In the genomic region with DNA sequence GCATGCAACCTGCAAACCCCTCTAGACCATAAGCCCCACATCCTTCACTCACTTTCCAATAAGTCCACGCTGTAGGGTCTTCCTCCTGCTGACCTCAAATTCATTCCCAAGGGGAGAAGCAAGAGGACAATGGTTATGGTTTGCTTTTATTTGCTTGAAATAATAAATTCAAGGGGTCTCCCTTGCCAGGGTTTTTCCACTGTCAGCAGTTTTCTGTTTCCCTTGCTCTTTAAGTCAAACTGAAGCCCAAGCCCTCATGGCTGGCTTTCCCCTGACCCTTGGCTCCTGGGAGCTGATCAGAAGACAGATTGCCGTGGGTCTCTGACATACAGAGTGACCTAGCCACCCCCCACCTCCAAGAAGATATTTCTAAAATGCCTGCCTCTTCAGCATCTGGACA, we compare ENCODE assay signal across 21 cellular contexts. TPM values are rescaled to one million over a fixed set of nuclear protein-coding genes. Genes with fewer than 3 reads are reported as not detected.
DNase-seq lines count a peak whose midpoint lies in the region; ATAC-seq, FAIRE-seq and TF ChIP-seq lines count a peak whose summit lies in the region.
"Had no signal": no experiment of that assay in that cellular context is flagged by ENCODE, and none has a peak within 500 bp of the region (broad histone marks: within the 10 kb centered on the region; RNA-seq: fewer than 3 reads in every experiment).

No MANE protein-coding gene starts in this region.

- TF ChIP-seq CTCF in IMR-90 (conservative IDR thresholded peaks at IDR 0.05; ENCODE audit: low read depth, low read length) (no peak), brain (conservative IDR thresholded peaks at IDR 0.05) (no peak), glutamatergic neuron (IDR thresholded peaks at IDR 0.05; ENCODE audit: partially characterized antibody, unreplicated experiment) (no peak)

- no TSS peak for BruUV-seq in IMR-90 (replicated peaks; lab: Mats Ljungman, UMichigan)

- H4K8ac ChIP-seq in IMR-90 (ENCODE audit: low read depth in 2 of 2, low read length in 2 of 2): no peak overlapping the region

- no peaks in the 10 kb centered on the region for H3K9me3 ChIP-seq in IMR-90 (ENCODE audit: control insufficient read depth, insufficient read depth, low read length)
- H3K9me3 ChIP-seq: Caco-2 had no signal

- POLR2A ChIA-PET in IMR-90 (lab: Charles Lee; ENCODE audit: unreplicated experiment): no interaction called here

- H3K27ac Mint-ChIP-seq in brain (peak overlapping the region; percentile 65 to 99 (median 93)), glutamatergic neuron (ENCODE audit: unreplicated experiment) (peak overlapping the region; percentile 65)
- H3K27ac Mint-ChIP-seq: CD4-positive, alpha-beta T cell; GM23338 had no signal

- peaks cover 23% of the 10 kb centered on the region for H3K27me3 ChIP-seq in IMR-90 (ENCODE audit: control insufficient read depth, insufficient read depth, low read length)

- peaks cover 3% of the 10 kb centered on the region for H3K36me3 Mint-ChIP-seq in brain
- H3K36me3 Mint-ChIP-seq in glutamatergic neuron (ENCODE audit: unreplicated experiment): no peaks in the 10 kb centered on the region

- no peak overlapping the region for H3K4ac ChIP-seq in IMR-90 (ENCODE audit: low read depth, low read length)

- no peak overlapping the region for H2AK5ac ChIP-seq in IMR-90 (ENCODE audit: low read depth, low read length)

- peaks cover 4% of the 10 kb centered on the region; the same call in 1 of the 2 replicates for H3K36me3 ChIP-seq in IMR-90 (ENCODE audit: control insufficient read depth, insufficient read depth, low read length)

- H3K27ac ChIP-seq in IMR-90 (ENCODE audit: insufficient read depth, low read length): no peak overlapping the region
- H3K27ac ChIP-seq: C4-2B had no signal

- 0 out of 4 replicates have a peak, but pooled peaks cover 0 to 3% of the 10 kb centered on the region in 2 experiments for H3K79me1 ChIP-seq in IMR-90 (ENCODE audit: low read depth in 1 of 2, low read length in 2 of 2)

- H3K23ac ChIP-seq in IMR-90 (ENCODE audit: low read depth, low read length): 0 out of 2 replicates have a peak overlapping the region, but pooled peaks have one; percentile 20

- no peak overlapping the region for H2BK5ac ChIP-seq in IMR-90 (ENCODE audit: low read depth, low read length, poor library complexity, severe bottlenecking)

- no peak overlapping the region for H2BK120ac ChIP-seq in IMR-90 (ENCODE audit: low read depth, low read length)

- H3K9me1 ChIP-seq in IMR-90 (ENCODE audit: insufficient read depth, low read length): no peaks in the 10 kb centered on the region

- H3K9me3 Mint-ChIP-seq in brain: no peaks in the 10 kb centered on the region
- peaks cover 16% of the 10 kb centered on the region for H3K9me3 Mint-ChIP-seq in glutamatergic neuron (ENCODE audit: unreplicated experiment)
- H3K9me3 Mint-ChIP-seq: CD4-positive, alpha-beta T cell had no signal

- no CpG with 5 or more reads among the region's 2 CpGs for WGBS in IMR-90 (ENCODE audit: extremely low coverage in 2 of 2, insufficient read length in 1 of 2), 2 experiments

- no peak overlapping the region for H3K14ac ChIP-seq in IMR-90 (replicated peaks; ENCODE audit: low read depth, low read length)

- TF ChIP-seq POLR2A in IMR-90 (IDR thresholded peaks at IDR 0.05; ENCODE audit: low read depth, low read length): no peak

- ATAC-seq in IMR-90 (ENCODE audit: low read depth) (no peak), GM19324 (IDR thresholded peaks at IDR 0.05; ENCODE audit: low FRiP score, unreplicated experiment) (no peak)
- ATAC-seq: GM23338 had no signal

- H3K4me3 Mint-ChIP-seq in brain: peak overlapping the region; percentile 62 to 98 (median 72)
- H3K4me3 Mint-ChIP-seq in glutamatergic neuron (ENCODE audit: unreplicated experiment): peak overlapping the region; percentile 60
- H3K4me3 Mint-ChIP-seq: CD4-positive, alpha-beta T cell; GM23338 had no signal

- no peak for DNase-seq in IMR-90
- no peak for DNase-seq in glutamatergic neuron
- no peak for DNase-seq in anterior cingulate cortex (lab: John Stamatoyannopoulos, UW)
- no peak for DNase-seq in stimulated activated CD4-positive, alpha-beta T cell treated with anti-CD3 and anti-CD28 coated beads, Interleukin-4, amount 100 ng/mL, for 24 hours
- DNase-seq in urothelium cell line (ENCODE audit: low spot score): no peak
- DNase-seq: AML-193; Caco-2; CD4-positive, alpha-beta T cell; DMS153; DMS79; GDM1; HCEC 1CT had no signal

- H2AK9ac ChIP-seq in IMR-90 (replicated peaks; ENCODE audit: low read depth, low read length, poor library complexity): no peak overlapping the region

- in situ Hi-C loops in IMR-90 (cut with MboI; ENCODE audit: low sequenced_read_pairs): no loop called here

- dilution Hi-C loops in IMR-90 (cut with HindIII; ENCODE audit: low sequenced_read_pairs, unreplicated experiment): no loop called here

- no peak overlapping the region for H2BK20ac ChIP-seq in IMR-90 (ENCODE audit: low read depth, low read length)

- no peak overlapping the region for H4K5ac ChIP-seq in IMR-90 (ENCODE audit: low read depth, low read length)

- H4K91ac ChIP-seq in IMR-90 (ENCODE audit: insufficient read depth, low read depth, low read length): no peak overlapping the region

- H3K4me1 Mint-ChIP-seq in brain (peaks cover 68% of the 10 kb centered on the region), glutamatergic neuron (ENCODE audit: low read depth, unreplicated experiment) (peaks cover 32% of the 10 kb centered on the region)

- H3K9ac ChIP-seq in IMR-90 (ENCODE audit: low read depth, low read length): no peak overlapping the region

- H3K4me3 ChIP-seq in IMR-90 (ENCODE audit: insufficient read depth, low read depth, low read length): no peak overlapping the region
- H3K4me3 ChIP-seq: GM23338 had no signal

- H3K4me2 ChIP-seq in IMR-90 (ENCODE audit: low read depth, low read length): no peak overlapping the region
- H3K4me2 ChIP-seq: GM23338 had no signal

- no peaks in the 10 kb centered on the region for H4K20me1 ChIP-seq in IMR-90 (ENCODE audit: insufficient read depth, low read length)

- H3K18ac ChIP-seq in IMR-90 (ENCODE audit: low read depth, low read length): no peak overlapping the region

- no peak overlapping the region for H2AFZ ChIP-seq in IMR-90 (replicated peaks; ENCODE audit: low read length, poor library complexity)
- H2AFZ ChIP-seq: GM23338 had no signal

- peaks cover 2% of the 10 kb centered on the region; the same call in 1 of the 2 replicates for H3K4me1 ChIP-seq in IMR-90 (ENCODE audit: control insufficient read depth, insufficient read depth, low read length)
- H3K4me1 ChIP-seq: Caco-2 had no signal

- FAIRE-seq in urothelium cell line (lab: Jason Lieb, UNC): no peak
- FAIRE-seq: A204.1, GM12892, GM18507, H54 had no signal

- CTCF ChIA-PET in IMR-90 (lab: Yijun Ruan, JAX): no interaction called here

- no peak overlapping the region for H2BK15ac ChIP-seq in IMR-90 (ENCODE audit: low read depth, low read length)

- no peak for TF ChIP-seq RAD21 in IMR-90 (IDR thresholded peaks at IDR 0.05; ENCODE audit: low read length)

- no peak overlapping the region for H3K56ac ChIP-seq in IMR-90 (ENCODE audit: extremely low read depth, insufficient read depth, low read length)

- H3K27me3 Mint-ChIP-seq in brain (peaks cover 25% of the 10 kb centered on the region), glutamatergic neuron (ENCODE audit: unreplicated experiment) (peaks cover 8% of the 10 kb centered on the region)

- intact Hi-C loops in IMR-90 (cut with micrococcal nuclease): no loop called here

TF ChIP-seq in IMR-90, 13 proteins besides CTCF, POLR2A, EP300 and RAD21:
- TF ChIP-seq NFE2L2 (IDR thresholded peaks at IDR 0.05; ENCODE audit: low read depth, low read length) (no peak), MAFK (IDR thresholded peaks at IDR 0.05; ENCODE audit: low read depth, low read length) (peak; percentile 88)
TF ChIP-seq in IMR-90: peak in this region for 1.

RNA-seq across cellular contexts. Expression of a gene that starts 3.9 kb away (rescaled TPM):
- total RNA-seq in IMR-90 (2012; rRNA removed) (0.54 and 0.56 TPM in 2 replicates), glutamatergic neuron (ENCODE audit: unreplicated experiment) (54.3 TPM)
- polyA plus RNA-seq in IMR-90 (2012; rRNA removed) (0.15 and 0.17 TPM in 2 replicates), brain (ENCODE audit: insufficient read depth, low read depth, low replicate concordance) (108 TPM)
- 0.01 and 0.05 TPM in 2 replicates for polyA plus RNA-seq in IMR-90 (2012; cell fraction: cytosol; rRNA removed)
- 0.41 and 2.7 TPM in 2 replicates for polyA plus RNA-seq in IMR-90 (2012; cell fraction: nucleus; rRNA removed; ENCODE audit: low replicate concordance)
- total RNA-seq: CD4-positive, alpha-beta T cell; HT-29 had no signal

Comparison
In these comparisons a context has a peak if more than half of its experiments do, and no peak if none do; other contexts are left out.
1. RNA of a gene that starts 3.9 kb away (total RNA-seq): 54.3 TPM in glutamatergic neuron (single experiment); 0.54 to 0.56 TPM in IMR-90; every median in the first group is over 10 times any median in the second.